13 cellular contexts compared by ENCODE assay signal in genomic region chr4:6071959-6072720, GRCh38. TPM values are rescaled to one million over a fixed set of nuclear protein-coding genes. Genes with fewer than 3 reads are reported as not detected.
DNase-seq lines count a peak whose midpoint lies in the region; ATAC-seq and TF ChIP-seq lines count a peak whose summit lies in the region.
"Had no signal": no experiment of that assay in that cellular context is flagged by ENCODE, and none has a peak within 500 bp of the region (broad histone marks: within the 10 kb centered on the region; RNA-seq: fewer than 3 reads in every experiment).

No MANE protein-coding gene starts in this region.

- H3K9me3 Mint-ChIP-seq in stimulated activated effector memory CD8-positive, alpha-beta T cell treated with anti-CD3 and anti-CD28 coated beads, Interleukin-12 subunit alpha, Interleukin-12 subunit beta, amount 100 ng/mL, for 72 hours, result no peaks in the 10 kb centered on the region

- intact Hi-C loops in ascending aorta (cut with DNase I), result no loop called here

- H3K4me3 Mint-ChIP-seq in stimulated activated effector memory CD8-positive, alpha-beta T cell treated with anti-CD3 and anti-CD28 coated beads, Interleukin-12 subunit alpha, Interleukin-12 subunit beta, amount 100 ng/mL, for 72 hours, result no peak overlapping the region

- TF ChIP-seq CTCF in ascending aorta (IDR thresholded peaks at IDR 0.05), result no peak

- peaks cover 72% of the 10 kb centered on the region for H3K36me3 Mint-ChIP-seq in stimulated activated effector memory CD8-positive, alpha-beta T cell treated with anti-CD3 and anti-CD28 coated beads, Interleukin-12 subunit alpha, Interleukin-12 subunit beta, amount 100 ng/mL, for 72 hours

- H3K9me3 ChIP-seq in iPS-20b (ENCODE audit: insufficient read depth, low read depth, low read length), result no peaks in the 10 kb centered on the region
- no peaks in the 10 kb centered on the region for H3K9me3 ChIP-seq in ascending aorta
- H3K9me3 ChIP-seq: A549, upper lobe of left lung had no signal

- H3K27ac ChIP-seq in iPS-20b (ENCODE audit: low read length) (peak overlapping the region; percentile 57), ascending aorta (no peak overlapping the region)
- H3K27ac ChIP-seq: A549, upper lobe of left lung had no signal

- no peaks in the 10 kb centered on the region for H3K27me3 ChIP-seq in iPS-20b (ENCODE audit: insufficient read depth, low read length)
- H3K27me3 ChIP-seq in ascending aorta, result no peaks in the 10 kb centered on the region
- H3K27me3 ChIP-seq: upper lobe of left lung had no signal

- H3K4me1 ChIP-seq in iPS-20b (ENCODE audit: insufficient read depth, low read length), result peaks cover 12% of the 10 kb centered on the region; the same call in 1 of the 2 replicates
- H3K4me1 ChIP-seq in ascending aorta, result no peaks in the 10 kb centered on the region
- H3K4me1 ChIP-seq: A549 had no signal

- ATAC-seq in stimulated activated effector memory CD8-positive, alpha-beta T cell treated with anti-CD3 and anti-CD28 coated beads, Interleukin-12 subunit alpha, Interleukin-12 subunit beta, amount 100 ng/mL, for 72 hours, result no peak
- no peak for ATAC-seq in HG02852 (IDR thresholded peaks at IDR 0.05; ENCODE audit: unreplicated experiment)
- ATAC-seq: A549 had no signal

- H3K36me3 ChIP-seq in iPS-20b (ENCODE audit: insufficient read depth, low read depth, low read length), result no peaks in the 10 kb centered on the region
- H3K36me3 ChIP-seq in ascending aorta, result no peaks in the 10 kb centered on the region
- H3K36me3 ChIP-seq: upper lobe of left lung had no signal

- H3K4me3 ChIP-seq in iPS-20b (ENCODE audit: low read length), result no peak overlapping the region
- no peak overlapping the region for H3K4me3 ChIP-seq in ascending aorta
- H3K4me3 ChIP-seq: A549, upper lobe of left lung had no signal

- peak overlapping the region; percentile 57; the same call in 1 of the 2 replicates for H3K9ac ChIP-seq in iPS-20b (ENCODE audit: low read depth, low read length)

- DNase-seq in NCI-H2227 (lab: John Stamatoyannopoulos, UW; ENCODE audit: unreplicated experiment), result peak; percentile 6
- DNase-seq in NCI-H2227 treated with DMSO at 0.1 percent for 48 hours (lab: John Stamatoyannopoulos, UW), result no peak
- DNase-seq in NCI-H510A treated with DMSO at 0.1 percent for 48 hours (lab: John Stamatoyannopoulos, UW), result peak; percentile 43
- no peak for DNase-seq in stimulated activated effector memory CD8-positive, alpha-beta T cell treated with anti-CD3 and anti-CD28 coated beads, Interleukin-12 subunit alpha, Interleukin-12 subunit beta, amount 100 ng/mL, for 72 hours (ENCODE audit: low spot score in 2 of 2)
- DNase-seq in ascending aorta (ENCODE audit: low spot score in 2 of 2), result no peak
- DNase-seq in GOT3 (lab: John Stamatoyannopoulos, UW), result no peak
- DNase-seq: activated T-cell treated with anti-CD3 and anti-CD28 coated beads, Interleukin-2, amount 50 U/mL, for 1 hour; amniotic stem cell; foreskin melanocyte had no signal

- H3K27ac Mint-ChIP-seq in stimulated activated effector memory CD8-positive, alpha-beta T cell treated with anti-CD3 and anti-CD28 coated beads, Interleukin-12 subunit alpha, Interleukin-12 subunit beta, amount 100 ng/mL, for 72 hours, result peak overlapping the region; percentile 56

- H3K4me1 Mint-ChIP-seq in stimulated activated effector memory CD8-positive, alpha-beta T cell treated with anti-CD3 and anti-CD28 coated beads, Interleukin-12 subunit alpha, Interleukin-12 subunit beta, amount 100 ng/mL, for 72 hours, result no peaks in the 10 kb centered on the region

RNA-seq across cellular contexts. Expression of gene C4orf50, which starts 53.9 kb away (rescaled TPM):
- not detected for total RNA-seq in ascending aorta

Comparison
In these comparisons a context has a peak if more than half of its experiments do, and no peak if none do; other contexts are left out.
1. DNase-seq: peak in NCI-H2227 (single experiment) and NCI-H510A treated with DMSO at 0.1 percent for 48 hours (single experiment); none in NCI-H2227 treated with DMSO at 0.1 percent for 48 hours (single experiment), stimulated activated effector memory CD8-positive, alpha-beta T cell treated with anti-CD3 and anti-CD28 coated beads, Interleukin-12 subunit alpha, Interleukin-12 subunit beta, amount 100 ng/mL, for 72 hours (0 of 2), ascending aorta (0 of 2) and GOT3 (single experiment).